Comparison of ENCODE assay signal across 9 cellular contexts in genomic region chr18:79522451-79523220, GRCh38.
DNase-seq lines count a peak whose midpoint lies in the region; ATAC-seq and TF ChIP-seq lines count a peak whose summit lies in the region.
"Had no signal": no experiment of that assay in that cellular context is flagged by ENCODE, and none has a peak within 500 bp of the region (broad histone marks: within the 10 kb centered on the region; RNA-seq: fewer than 3 reads in every experiment).

No MANE protein-coding gene starts in this region.

- intact Hi-C loops in Panc1 (cut with micrococcal nuclease; ENCODE audit: unreplicated experiment) = no loop called here

- ATAC-seq in Panc1 (peak; percentile 29; the same call in 1 of the 2 replicates), HG03520 (IDR thresholded peaks at IDR 0.05; ENCODE audit: unreplicated experiment) (no peak), HG02798 (IDR thresholded peaks at IDR 0.05; ENCODE audit: poor library complexity, unreplicated experiment) (no peak)

- no peak overlapping the region for H3K27ac ChIP-seq in Panc1 (ENCODE audit: low read length)

- no peak overlapping the region for H3K4me3 ChIP-seq in Panc1 (ENCODE audit: low read depth in 2 of 2, low read length in 2 of 2)

- no peak for TF ChIP-seq CTCF in Panc1 (IDR thresholded peaks at IDR 0.05)

- POLR2A ChIA-PET in Panc1 (lab: Charles Lee) = no interaction called here

- CTCF ChIA-PET in Panc1 (lab: Charles Lee) = interaction anchor here (1.0 kb wide), 1 partner anchor 68 kb away, joined by 3 read pairs; no protein-coding TSS in a partner anchor

- H3K4me1 ChIP-seq in Panc1 (ENCODE audit: control insufficient read depth, insufficient read depth, low read length) = no peaks in the 10 kb centered on the region

- H3K9me3 ChIP-seq in Panc1 (ENCODE audit: control insufficient read depth, insufficient read depth, low read depth, low read length) = no peaks in the 10 kb centered on the region

- DNase-seq in Panc1 (ENCODE audit: low read depth, low spot score) (no peak), Ammon's horn (ENCODE audit: low spot score) (no peak), GM03348 (ENCODE audit: low spot score) (no peak)
- peak; percentile 65 for DNase-seq in activated naive CD4-positive, alpha-beta T cell treated with anti-CD3 and anti-CD28 coated beads, Interleukin-2, amount 50 U/mL, for 16 hours
- peak; percentile 66 for DNase-seq in stimulated activated CD4-positive, alpha-beta T cell treated with anti-CD3 and anti-CD28 coated beads, Interleukin-15, amount 100 ng/mL, for 48 hours (ENCODE audit: low read depth in 2 of 2)
- DNase-seq: NCI-H69 had no signal

- BruUV-seq in Panc1 (replicated peaks; lab: Mats Ljungman, UMichigan) = no TSS peak

- TF ChIP-seq POLR2A in GM18951 (IDR thresholded peaks at IDR 0.05; ENCODE audit: extremely low read depth, insufficient read depth, insufficient read length) = peak; percentile 24

- in situ Hi-C loops in GM18951 (cut with MboI; ENCODE audit: low sequenced_read_pairs, unreplicated experiment) (no loop called here), Panc1 (cut with HindIII; ENCODE audit: low pct_unique_long_range_greater_than_20kb, low sequenced_read_pairs) (no loop called here)

- H3K27me3 ChIP-seq in Panc1 (ENCODE audit: control insufficient read depth, insufficient read depth, low read length) = no peaks in the 10 kb centered on the region

- no peaks in the 10 kb centered on the region for H3K36me3 ChIP-seq in Panc1 (ENCODE audit: control insufficient read depth, insufficient read depth, low read length)

Comparison
In these comparisons a context has a peak if more than half of its experiments do, and no peak if none do; other contexts are left out.
1. DNase-seq: peak in activated naive CD4-positive, alpha-beta T cell treated with anti-CD3 and anti-CD28 coated beads, Interleukin-2, amount 50 U/mL, for 16 hours (single experiment) and stimulated activated CD4-positive, alpha-beta T cell treated with anti-CD3 and anti-CD28 coated beads, Interleukin-15, amount 100 ng/mL, for 48 hours (2 of 2); none in Panc1 (single experiment), Ammon's horn (single experiment) and GM03348 (single experiment).